ENCODE assay signal across 9 cellular contexts in genomic region chr2:20593072-20594034, GRCh38. TPM values are rescaled to one million over a fixed set of nuclear protein-coding genes. Genes with fewer than 3 reads are reported as not detected.
A peak's percentile ranks its signal among the peaks of the same experiment; 100 is the strongest.
DNase-seq lines count a peak whose midpoint lies in the region; ATAC-seq, FAIRE-seq and TF ChIP-seq lines count a peak whose summit lies in the region.
"Had no signal": no experiment of that assay in that cellular context is flagged by ENCODE, and none has a peak within 500 bp of the region (broad histone marks: within the 10 kb centered on the region; RNA-seq: fewer than 3 reads in every experiment).

No MANE protein-coding gene starts in this region.

- H3K4me3 ChIP-seq in pancreas, result no peak overlapping the region

- peaks cover 0 to 5% (median 0%) of the 10 kb centered on the region in 3 donors for H3K4me1 ChIP-seq in pancreas

- H3K4me1 Mint-ChIP-seq in Calu3 (ENCODE audit: low read depth, unreplicated experiment), result peaks cover 55% of the 10 kb centered on the region
- peaks cover 9% of the 10 kb centered on the region for H3K4me1 Mint-ChIP-seq in activated T-helper 1 cell treated with anti-CD3 and anti-CD28 coated beads, Interleukin-12 subunit alpha, Interleukin-12 subunit beta, Interleukin-2, Interleukin-4 antibody, amounts not matched to agents 30 ng/mL and 10 ng/mL and 1 ng/mL, durations not matched to agents 14 hours and 24 hours and 36 hours (ENCODE audit: low read depth)

- DNase-seq in Calu3, result peak; percentile 84
- DNase-seq in SKM-1 treated with dmso at 0.1 percent for 144 hours (lab: John Stamatoyannopoulos, UW; ENCODE audit: unreplicated experiment), result peak; percentile 50
- DNase-seq in fibroblast of the conjunctiva (ENCODE audit: low read depth), result peak; percentile 61
- peak in 4 of 6 donors; percentile 26 to 53 (median 48) for DNase-seq in pancreas
- no peak for DNase-seq in activated T-helper 1 cell treated with anti-CD3 and anti-CD28 coated beads, Interleukin-12 subunit alpha, Interleukin-12 subunit beta, Interleukin-2, Interleukin-4 antibody, amounts not matched to agents 30 ng/mL and 10 ng/mL and 1 ng/mL, durations not matched to agents 14 hours and 24 hours and 36 hours (ENCODE audit: low spot score)
- DNase-seq in NCI-H82 treated with DMSO at 0.1 percent for 48 hours (lab: John Stamatoyannopoulos, UW; ENCODE audit: unreplicated experiment), result no peak
- no peak for DNase-seq in activated T-cell treated with anti-CD3 and anti-CD28 coated beads, Interleukin-2, amount 50 U/mL, for 48 hours
- DNase-seq: activated CD4-positive, alpha-beta T cell treated with anti-CD3 and anti-CD28 coated beads for 36 hours had no signal

- WGBS in pancreas, 2 donors, result 80 to 88% methylated on average over 17 to 18 of the region's 18 CpGs

- no peak for FAIRE-seq in pancreas (lab: Jason Lieb, UNC)

- no peaks in the 10 kb centered on the region for H3K9me3 ChIP-seq in pancreas

- H3K27me3 ChIP-seq in pancreas, result no peaks in the 10 kb centered on the region

- H3K27me3 Mint-ChIP-seq in Calu3 (ENCODE audit: unreplicated experiment), result no peaks in the 10 kb centered on the region
- no peaks in the 10 kb centered on the region for H3K27me3 Mint-ChIP-seq in activated T-helper 1 cell treated with anti-CD3 and anti-CD28 coated beads, Interleukin-12 subunit alpha, Interleukin-12 subunit beta, Interleukin-2, Interleukin-4 antibody, amounts not matched to agents 30 ng/mL and 10 ng/mL and 1 ng/mL, durations not matched to agents 14 hours and 24 hours and 36 hours (ENCODE audit: insufficient read depth)
- H3K27me3 Mint-ChIP-seq: activated CD4-positive, alpha-beta T cell treated with anti-CD3 and anti-CD28 coated beads for 36 hours had no signal

- H3K9me3 Mint-ChIP-seq in Calu3 (ENCODE audit: low read depth, unreplicated experiment), result no peaks in the 10 kb centered on the region
- H3K9me3 Mint-ChIP-seq in activated T-helper 1 cell treated with anti-CD3 and anti-CD28 coated beads, Interleukin-12 subunit alpha, Interleukin-12 subunit beta, Interleukin-2, Interleukin-4 antibody, amounts not matched to agents 30 ng/mL and 10 ng/mL and 1 ng/mL, durations not matched to agents 14 hours and 24 hours and 36 hours, result no peaks in the 10 kb centered on the region

- intact Hi-C loops in Calu3 (cut with micrococcal nuclease; ENCODE audit: unreplicated experiment) (no loop called here), pancreas (cut with DNase I) (no loop called here)
- intact Hi-C loops in activated T-helper 1 cell treated with anti-CD3 and anti-CD28 coated beads, Interleukin-12 subunit alpha, Interleukin-12 subunit beta, Interleukin-2, Interleukin-4 antibody, amounts not matched to agents 30 ng/mL and 10 ng/mL and 1 ng/mL, durations not matched to agents 14 hours and 24 hours and 36 hours (cut with micrococcal nuclease), result no loop called here

- no peak for TF ChIP-seq CTCF in Calu3 (IDR thresholded peaks at IDR 0.05; ENCODE audit: unreplicated experiment)
- no peak for TF ChIP-seq CTCF in pancreas (IDR thresholded peaks at IDR 0.05)

- peak overlapping the region; percentile 3 for H3K4me3 Mint-ChIP-seq in Calu3 (ENCODE audit: low read depth, unreplicated experiment)
- H3K4me3 Mint-ChIP-seq in activated T-helper 1 cell treated with anti-CD3 and anti-CD28 coated beads, Interleukin-12 subunit alpha, Interleukin-12 subunit beta, Interleukin-2, Interleukin-4 antibody, amounts not matched to agents 30 ng/mL and 10 ng/mL and 1 ng/mL, durations not matched to agents 14 hours and 24 hours and 36 hours, result no peak overlapping the region
- H3K4me3 Mint-ChIP-seq: activated CD4-positive, alpha-beta T cell treated with anti-CD3 and anti-CD28 coated beads for 36 hours had no signal

- CTCF ChIA-PET in Calu3 (lab: Charles Lee), result interaction anchor here (1.0 to 1.1 kb wide), 3 partner anchors 13 to 76 kb away, joined by 3 read pairs; no protein-coding TSS in a partner anchor

- peaks cover 3% of the 10 kb centered on the region for H3K36me3 Mint-ChIP-seq in Calu3 (ENCODE audit: insufficient read depth, unreplicated experiment)
- no peaks in the 10 kb centered on the region for H3K36me3 Mint-ChIP-seq in activated T-helper 1 cell treated with anti-CD3 and anti-CD28 coated beads, Interleukin-12 subunit alpha, Interleukin-12 subunit beta, Interleukin-2, Interleukin-4 antibody, amounts not matched to agents 30 ng/mL and 10 ng/mL and 1 ng/mL, durations not matched to agents 14 hours and 24 hours and 36 hours (ENCODE audit: low read depth)

- BruUV-seq in Calu3 (replicated peaks; lab: Mats Ljungman, UMichigan), result no TSS peak

- peak overlapping the region; percentile 59 for H3K27ac Mint-ChIP-seq in Calu3 (ENCODE audit: unreplicated experiment)
- H3K27ac Mint-ChIP-seq in activated T-helper 1 cell treated with anti-CD3 and anti-CD28 coated beads, Interleukin-12 subunit alpha, Interleukin-12 subunit beta, Interleukin-2, Interleukin-4 antibody, amounts not matched to agents 30 ng/mL and 10 ng/mL and 1 ng/mL, durations not matched to agents 14 hours and 24 hours and 36 hours, result no peak overlapping the region
- H3K27ac Mint-ChIP-seq: activated CD4-positive, alpha-beta T cell treated with anti-CD3 and anti-CD28 coated beads for 36 hours had no signal

- no peak overlapping the region for H3K27ac ChIP-seq in pancreas

- no peaks in the 10 kb centered on the region for H3K36me3 ChIP-seq in pancreas

- ATAC-seq in pancreas (peak in 3 of 4 donors; percentile 61 to 70 (median 68)), GM21619 (IDR thresholded peaks at IDR 0.05; ENCODE audit: unreplicated experiment) (no peak)
- ATAC-seq: activated CD4-positive, alpha-beta T cell treated with anti-CD3 and anti-CD28 coated beads for 36 hours had no signal

RNA-seq across cellular contexts. Expression of gene HS1BP3, which starts 57.5 kb away (rescaled TPM):
- total RNA-seq in Calu3 (2022) (26.4 and 28.5 TPM in 2 replicates), pancreas (10 to 100 TPM in 5 of 6 donors, 1 to 10 TPM in 1; 9.5 to 16.8 (median 10.3) TPM)
- polyA plus RNA-seq in pancreas, result 10 to 100 TPM; 11.1 to 15.5 TPM
- 9.1 and 10.2 TPM in 2 replicates for total RNA-seq in activated T-helper 1 cell treated with anti-CD3 and anti-CD28 coated beads, Interleukin-12 subunit alpha, Interleukin-12 subunit beta, Interleukin-2, Interleukin-4 antibody, amounts not matched to agents 30 ng/mL and 10 ng/mL and 1 ng/mL, durations not matched to agents 14 hours and 24 hours and 36 hours

Comparison
In these comparisons a context has a peak if more than half of its experiments do, and no peak if none do; other contexts are left out.
1. DNase-seq: peak in Calu3 (single experiment), SKM-1 treated with dmso at 0.1 percent for 144 hours (single experiment), fibroblast of the conjunctiva (single experiment) and pancreas (4 of 6); none in activated T-helper 1 cell treated with anti-CD3 and anti-CD28 coated beads, Interleukin-12 subunit alpha, Interleukin-12 subunit beta, Interleukin-2, Interleukin-4 antibody, amounts not matched to agents 30 ng/mL and 10 ng/mL and 1 ng/mL, durations not matched to agents 14 hours and 24 hours and 36 hours (single experiment), NCI-H82 treated with DMSO at 0.1 percent for 48 hours (single experiment) and activated T-cell treated with anti-CD3 and anti-CD28 coated beads, Interleukin-2, amount 50 U/mL, for 48 hours (0 of 2).